ENCODE assay signal across 1 cellular context in the genomic region with DNA sequence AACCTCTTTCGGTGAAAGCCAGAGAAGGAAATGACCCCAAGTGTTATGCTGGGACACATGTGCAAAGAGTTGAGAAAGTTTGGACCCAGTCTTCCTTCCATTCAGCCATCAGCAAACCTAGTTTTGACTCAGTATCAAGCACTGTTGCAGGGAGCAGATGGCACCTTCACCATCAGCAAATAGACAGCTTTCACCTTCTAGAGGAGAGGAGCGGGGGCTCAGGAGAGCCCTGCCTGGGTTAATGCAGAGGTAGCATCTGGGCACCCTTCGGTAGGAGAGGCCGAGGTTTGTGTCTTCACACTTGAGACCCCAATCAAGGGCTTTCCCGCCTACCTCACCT.
TF ChIP-seq lines count a peak whose summit lies in the region.

No MANE protein-coding gene starts in this region.

TF ChIP-seq in IMR-90, 13 proteins besides CTCF, POLR2A, EP300 and RAD21:
- no peak for TF ChIP-seq BHLHE40 (IDR thresholded peaks at IDR 0.05; ENCODE audit: low read depth, low read length)
- no peak for TF ChIP-seq MAZ (IDR thresholded peaks at IDR 0.05; ENCODE audit: borderline replicate concordance, low read depth, low read length)
- TF ChIP-seq, protein P1, sequence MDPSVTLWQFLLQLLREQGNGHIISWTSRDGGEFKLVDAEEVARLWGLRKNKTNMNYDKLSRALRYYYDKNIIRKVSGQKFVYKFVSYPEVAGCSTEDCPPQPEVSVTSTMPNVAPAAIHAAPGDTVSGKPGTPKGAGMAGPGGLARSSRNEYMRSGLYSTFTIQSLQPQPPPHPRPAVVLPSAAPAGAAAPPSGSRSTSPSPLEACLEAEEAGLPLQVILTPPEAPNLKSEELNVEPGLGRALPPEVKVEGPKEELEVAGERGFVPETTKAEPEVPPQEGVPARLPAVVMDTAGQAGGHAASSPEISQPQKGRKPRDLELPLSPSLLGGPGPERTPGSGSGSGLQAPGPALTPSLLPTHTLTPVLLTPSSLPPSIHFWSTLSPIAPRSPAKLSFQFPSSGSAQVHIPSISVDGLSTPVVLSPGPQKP (IDR thresholded peaks at IDR 0.05; ENCODE audit: borderline replicate concordance, low read depth, low read length): no peak
- TF ChIP-seq, protein P2, sequence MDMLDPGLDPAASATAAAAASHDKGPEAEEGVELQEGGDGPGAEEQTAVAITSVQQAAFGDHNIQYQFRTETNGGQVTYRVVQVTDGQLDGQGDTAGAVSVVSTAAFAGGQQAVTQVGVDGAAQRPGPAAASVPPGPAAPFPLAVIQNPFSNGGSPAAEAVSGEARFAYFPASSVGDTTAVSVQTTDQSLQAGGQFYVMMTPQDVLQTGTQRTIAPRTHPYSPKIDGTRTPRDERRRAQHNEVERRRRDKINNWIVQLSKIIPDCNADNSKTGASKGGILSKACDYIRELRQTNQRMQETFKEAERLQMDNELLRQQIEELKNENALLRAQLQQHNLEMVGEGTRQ (IDR thresholded peaks at IDR 0.05; ENCODE audit: low read depth, low read length): no peak
- TF ChIP-seq MAFK (IDR thresholded peaks at IDR 0.05; ENCODE audit: low read depth, low read length): no peak
- no peak for TF ChIP-seq FOS (IDR thresholded peaks at IDR 0.05; ENCODE audit: low read depth, low read length)
- no peak for TF ChIP-seq MXI1 (IDR thresholded peaks at IDR 0.05; ENCODE audit: borderline replicate concordance, low read depth, low read length)
- no peak for TF ChIP-seq CEBPB (IDR thresholded peaks at IDR 0.05; ENCODE audit: low read depth, low read length)
